14 cellular contexts compared by ENCODE assay signal in genomic region chr5:144335561-144335960, GRCh38.
DNase-seq lines count a peak whose midpoint lies in the region; ATAC-seq, FAIRE-seq and TF ChIP-seq lines count a peak whose summit lies in the region.
"Had no signal": no experiment of that assay in that cellular context is flagged by ENCODE, and none has a peak within 500 bp of the region (broad histone marks: within the 10 kb centered on the region; RNA-seq: fewer than 3 reads in every experiment).

No MANE protein-coding gene starts in this region.

- ATAC-seq in HG02970 (IDR thresholded peaks at IDR 0.05; ENCODE audit: low FRiP score, unreplicated experiment), result peak; percentile 46
- peak; percentile 83 to 89 (median 88) for ATAC-seq in pancreas
- ATAC-seq in activated CD8-positive, alpha-beta memory T cell treated with anti-CD3 and anti-CD28 coated beads, Interleukin-2, amount 10 ng/mL, durations not matched to agents 7 days and 5 days, result no peak
- ATAC-seq: HCT116, HepG2 had no signal

- peak overlapping the region; percentile 1 to 30 (median 26) for H3K27ac ChIP-seq in pancreas
- H3K27ac ChIP-seq: 22Rv1 had no signal

- CTCF ChIA-PET in activated CD8-positive, alpha-beta memory T cell treated with anti-CD3 and anti-CD28 coated beads, Interleukin-2, amount 10 ng/mL, durations not matched to agents 7 days and 5 days (lab: Charles Lee), result no interaction called here

- no peaks in the 10 kb centered on the region for H3K4me1 Mint-ChIP-seq in activated CD8-positive, alpha-beta memory T cell treated with anti-CD3 and anti-CD28 coated beads, Interleukin-2, amount 10 ng/mL, durations not matched to agents 7 days and 5 days
- H3K4me1 Mint-ChIP-seq in activated naive CD8-positive, alpha-beta T cell treated with anti-CD3 and anti-CD28 coated beads for 36 hours, result no peaks in the 10 kb centered on the region

- 48 to 60% methylated on average over 1 of the region's 1 CpG for WGBS in pancreas, 2 donors

- intact Hi-C loops in pancreas (cut with DNase I), result no loop called here

- H3K27me3 Mint-ChIP-seq in activated CD8-positive, alpha-beta memory T cell treated with anti-CD3 and anti-CD28 coated beads, Interleukin-2, amount 10 ng/mL, durations not matched to agents 7 days and 5 days, result no peaks in the 10 kb centered on the region
- H3K27me3 Mint-ChIP-seq in activated naive CD8-positive, alpha-beta T cell treated with anti-CD3 and anti-CD28 coated beads for 36 hours, result no peaks in the 10 kb centered on the region

- DNase-seq in DMS153 (lab: John Stamatoyannopoulos, UW) (peak; percentile 39), DMS153 treated with DMSO at 0.1 percent for 48 hours (lab: John Stamatoyannopoulos, UW; ENCODE audit: unreplicated experiment) (no peak), NCI-H187 treated with DMSO at 0.1 percent for 48 hours (lab: John Stamatoyannopoulos, UW) (peak; percentile 36), pancreas (peak in 3 of 6 donors; percentile 36 to 71 (median 60)), NCI-H226 (no peak)
- no peak for DNase-seq in activated CD8-positive, alpha-beta memory T cell treated with anti-CD3 and anti-CD28 coated beads, Interleukin-2, amount 10 ng/mL, durations not matched to agents 7 days and 5 days
- no peak for DNase-seq in activated naive CD8-positive, alpha-beta T cell treated with anti-CD3 and anti-CD28 coated beads for 36 hours
- DNase-seq: stimulated activated CD4-positive, alpha-beta T cell treated with anti-CD3 and anti-CD28 coated beads, Interleukin-4, amount 100 ng/mL, for 24 hours had no signal

- no peak overlapping the region for H3K4me3 Mint-ChIP-seq in activated CD8-positive, alpha-beta memory T cell treated with anti-CD3 and anti-CD28 coated beads, Interleukin-2, amount 10 ng/mL, durations not matched to agents 7 days and 5 days
- H3K4me3 Mint-ChIP-seq in activated naive CD8-positive, alpha-beta T cell treated with anti-CD3 and anti-CD28 coated beads for 36 hours, result no peak overlapping the region
- H3K4me3 Mint-ChIP-seq: activated T-helper 1 cell treated with anti-CD3 and anti-CD28 coated beads, Interleukin-12 subunit alpha, Interleukin-12 subunit beta, Interleukin-2, Interleukin-4 antibody, amounts not matched to agents 30 ng/mL and 10 ng/mL and 1 ng/mL, durations not matched to agents 14 hours and 24 hours and 36 hours; mesothelial cell of epicardium had no signal

- no peaks in the 10 kb centered on the region for H3K36me3 ChIP-seq in pancreas

- H3K4me1 ChIP-seq in pancreas, result peaks cover 7 to 28% (median 9%) of the 10 kb centered on the region in 3 donors

- H3K27me3 ChIP-seq in pancreas, result no peaks in the 10 kb centered on the region

- H3K4me3 ChIP-seq in pancreas, result no peak overlapping the region

- H3K9me3 ChIP-seq in pancreas, result no peaks in the 10 kb centered on the region

- no peaks in the 10 kb centered on the region for H3K36me3 Mint-ChIP-seq in activated CD8-positive, alpha-beta memory T cell treated with anti-CD3 and anti-CD28 coated beads, Interleukin-2, amount 10 ng/mL, durations not matched to agents 7 days and 5 days
- no peaks in the 10 kb centered on the region for H3K36me3 Mint-ChIP-seq in activated naive CD8-positive, alpha-beta T cell treated with anti-CD3 and anti-CD28 coated beads for 36 hours
- H3K36me3 Mint-ChIP-seq: mesothelial cell of epicardium had no signal

- no peaks in the 10 kb centered on the region for H3K9me3 Mint-ChIP-seq in activated CD8-positive, alpha-beta memory T cell treated with anti-CD3 and anti-CD28 coated beads, Interleukin-2, amount 10 ng/mL, durations not matched to agents 7 days and 5 days (ENCODE audit: low read depth)
- no peaks in the 10 kb centered on the region for H3K9me3 Mint-ChIP-seq in activated naive CD8-positive, alpha-beta T cell treated with anti-CD3 and anti-CD28 coated beads for 36 hours
- H3K9me3 Mint-ChIP-seq: activated T-helper 1 cell treated with anti-CD3 and anti-CD28 coated beads, Interleukin-12 subunit alpha, Interleukin-12 subunit beta, Interleukin-2, Interleukin-4 antibody, amounts not matched to agents 30 ng/mL and 10 ng/mL and 1 ng/mL, durations not matched to agents 14 hours and 24 hours and 36 hours; mesothelial cell of epicardium had no signal

- TF ChIP-seq CTCF in pancreas (IDR thresholded peaks at IDR 0.05), result no peak

- FAIRE-seq in pancreas (lab: Jason Lieb, UNC), result no peak
- FAIRE-seq: HepG2 had no signal

- H3K27ac Mint-ChIP-seq in activated CD8-positive, alpha-beta memory T cell treated with anti-CD3 and anti-CD28 coated beads, Interleukin-2, amount 10 ng/mL, durations not matched to agents 7 days and 5 days, result no peak overlapping the region
- no peak overlapping the region for H3K27ac Mint-ChIP-seq in activated naive CD8-positive, alpha-beta T cell treated with anti-CD3 and anti-CD28 coated beads for 36 hours
- H3K27ac Mint-ChIP-seq: activated T-helper 1 cell treated with anti-CD3 and anti-CD28 coated beads, Interleukin-12 subunit alpha, Interleukin-12 subunit beta, Interleukin-2, Interleukin-4 antibody, amounts not matched to agents 30 ng/mL and 10 ng/mL and 1 ng/mL, durations not matched to agents 14 hours and 24 hours and 36 hours; mesothelial cell of epicardium had no signal

Comparison
In these comparisons a context has a peak if more than half of its experiments do, and no peak if none do; other contexts are left out.
1. DNase-seq: peak in DMS153 (single experiment) and NCI-H187 treated with DMSO at 0.1 percent for 48 hours (single experiment); none in DMS153 treated with DMSO at 0.1 percent for 48 hours (single experiment), NCI-H226 (single experiment), activated CD8-positive, alpha-beta memory T cell treated with anti-CD3 and anti-CD28 coated beads, Interleukin-2, amount 10 ng/mL, durations not matched to agents 7 days and 5 days (single experiment) and activated naive CD8-positive, alpha-beta T cell treated with anti-CD3 and anti-CD28 coated beads for 36 hours (single experiment).